In genomic region chr5:122180146-122180712, GRCh38 we compare ENCODE assay signal across 25 cellular contexts. TPM values are rescaled to one million over a fixed set of nuclear protein-coding genes. Genes with fewer than 3 reads are reported as not detected.
A peak's percentile ranks its signal among the peaks of the same experiment; 100 is the strongest.
DNase-seq lines count a peak whose midpoint lies in the region; FAIRE-seq and TF ChIP-seq lines count a peak whose summit lies in the region.
"Had no signal": no experiment of that assay in that cellular context is flagged by ENCODE, and none has a peak within 500 bp of the region (broad histone marks: within the 10 kb centered on the region; RNA-seq: fewer than 3 reads in every experiment).

No MANE protein-coding gene starts in this region.

- FAIRE-seq in astrocyte (lab: Jason Lieb, UNC): no peak
- FAIRE-seq: A549, GM12878, TTC549 had no signal

- TF ChIP-seq CTCF in HFFc6 (IDR thresholded peaks at IDR 0.05) (no peak), astrocyte (IDR thresholded peaks at IDR 0.05; ENCODE audit: insufficient read depth, low read depth, low read length) (no peak), lower leg skin (IDR thresholded peaks at IDR 0.05) (no peak), coronary artery (IDR thresholded peaks at IDR 0.05) (no peak), foreskin fibroblast (IDR thresholded peaks at IDR 0.05; ENCODE audit: low read depth, low read length) (no peak)

- H3K27ac Mint-ChIP-seq in HFFc6: peak overlapping the region; percentile 90
- peak overlapping the region; percentile 81 for H3K27ac Mint-ChIP-seq in astrocyte (ENCODE audit: unreplicated experiment)
- H3K27ac Mint-ChIP-seq: naive thymus-derived CD4-positive, alpha-beta T cell had no signal

- H3K4me1 ChIP-seq in ACC112 (ENCODE audit: control insufficient read depth, insufficient read depth, low read length, unreplicated experiment) (peaks cover 51% of the 10 kb centered on the region), astrocyte (ENCODE audit: insufficient read depth, low read length) (peaks cover 41% of the 10 kb centered on the region)

- peak overlapping the region; percentile 69 for H3K9ac ChIP-seq in astrocyte (ENCODE audit: low read length)

- 91 to 92% methylated on average over 6 of the region's 6 CpGs for WGBS in lower leg skin, 2 donors

- H2AFZ ChIP-seq in ACC112 (ENCODE audit: low read length, unreplicated experiment) (peak overlapping the region; percentile 18), astrocyte (ENCODE audit: low read depth, low read length) (no peak overlapping the region)
- H2AFZ ChIP-seq: GM23338 had no signal

- peak overlapping the region; percentile 74; the same call in 1 of the 2 replicates for H3K4me3 ChIP-seq in ACC112 (ENCODE audit: low read depth, low read length)
- H3K4me3 ChIP-seq in astrocyte (ENCODE audit: insufficient read depth, low read depth, low read length): no peak overlapping the region
- H3K4me3 ChIP-seq in lower leg skin (ENCODE audit: low read depth, poor library complexity, severe bottlenecking): no peak overlapping the region
- H3K4me3 ChIP-seq in coronary artery: no peak overlapping the region
- no peak overlapping the region for H3K4me3 ChIP-seq in foreskin fibroblast (ENCODE audit: low read depth in 1 of 2, low read length in 2 of 2)
- H3K4me3 ChIP-seq: A549, GM12878, GM23338, right atrium auricular region had no signal

- H3K4me1 Mint-ChIP-seq in HFFc6 (ENCODE audit: low read depth) (peaks cover 78% of the 10 kb centered on the region), astrocyte (ENCODE audit: low read depth, unreplicated experiment) (peaks cover 43% of the 10 kb centered on the region)
- H3K4me1 Mint-ChIP-seq: central memory CD8-positive, alpha-beta T cell; naive thymus-derived CD4-positive, alpha-beta T cell had no signal

- H3K27me3 Mint-ChIP-seq in HFFc6 (ENCODE audit: insufficient read depth) (no peaks in the 10 kb centered on the region), astrocyte (ENCODE audit: low read depth, unreplicated experiment) (no peaks in the 10 kb centered on the region)

- peak overlapping the region; percentile 79 for H3K4me2 ChIP-seq in astrocyte (ENCODE audit: low read length)
- H3K4me2 ChIP-seq: GM23338 had no signal

- H4K20me1 ChIP-seq in astrocyte (ENCODE audit: insufficient read depth, low read length): no peaks in the 10 kb centered on the region

- peak overlapping the region; percentile 98 for H3K27ac ChIP-seq in ACC112 (ENCODE audit: low read depth, low read length)
- H3K27ac ChIP-seq in astrocyte (ENCODE audit: low read depth, low read length): peak overlapping the region; percentile 97
- peak overlapping the region in 1 of 2 donors; percentile 74 for H3K27ac ChIP-seq in coronary artery

- DNase-seq in HFFc6: no peak
- no peak for DNase-seq in astrocyte (ENCODE audit: low read depth)
- DNase-seq in iris pigment epithelial cell (ENCODE audit: low read depth): peak; percentile 24
- DNase-seq in NCI-H446 treated with DMSO at 0.1 percent for 48 hours (lab: John Stamatoyannopoulos, UW): no peak
- no peak for DNase-seq in lower leg skin (ENCODE audit: low spot score in 2 of 2)
- DNase-seq in coronary artery (ENCODE audit: low spot score): no peak
- DNase-seq in foreskin fibroblast: no peak
- DNase-seq: activated CD4-positive, CD25-positive, alpha-beta regulatory T cell treated with anti-CD3 and anti-CD28 coated beads, Interleukin-2, amount 50 U/mL, for 72 hours; activated naive CD4-positive, alpha-beta T cell treated with anti-CD3 and anti-CD28 coated beads for 36 hours; activated T-cell treated with anti-CD3 and anti-CD28 coated beads, Interleukin-2, amount 50 U/mL, for 1 hour; amygdala; DMS79 treated with DMSO at 0.1 percent for 48 hours; MM.1S; naive thymus-derived CD4-positive, alpha-beta T cell; NCI-H1436; NCI-H69; occipital lobe had no signal

- H3K27me3 ChIP-seq in ACC112 (ENCODE audit: insufficient read depth, low read length) (no peaks in the 10 kb centered on the region), astrocyte (ENCODE audit: insufficient read depth, low read length) (no peaks in the 10 kb centered on the region)
- H3K27me3 ChIP-seq: right atrium auricular region had no signal

- H3K9me3 Mint-ChIP-seq in HFFc6 (peaks cover 6% of the 10 kb centered on the region), astrocyte (ENCODE audit: unreplicated experiment) (peaks cover 3% of the 10 kb centered on the region)
- H3K9me3 Mint-ChIP-seq: central memory CD8-positive, alpha-beta T cell; GM23338 had no signal

- H3K9me3 ChIP-seq in astrocyte (ENCODE audit: insufficient read depth, low read depth, low read length): no peaks in the 10 kb centered on the region
- H3K9me3 ChIP-seq: A549, right atrium auricular region had no signal

- H3K4me3 Mint-ChIP-seq in HFFc6 (peak overlapping the region; percentile 87; the same call in 1 of the 2 replicates), astrocyte (ENCODE audit: unreplicated experiment) (no peak overlapping the region)
- H3K4me3 Mint-ChIP-seq: activated naive CD4-positive, alpha-beta T cell treated with anti-CD3 and anti-CD28 coated beads for 36 hours; central memory CD8-positive, alpha-beta T cell; GM23338; naive thymus-derived CD4-positive, alpha-beta T cell had no signal

- TF ChIP-seq POLR2A in lower leg skin (IDR thresholded peaks at IDR 0.05): no peak

- H3K36me3 ChIP-seq in ACC112 (ENCODE audit: insufficient read depth, low read length) (no peaks in the 10 kb centered on the region), astrocyte (ENCODE audit: insufficient read depth, low read length) (no peaks in the 10 kb centered on the region)
- H3K36me3 ChIP-seq: right atrium auricular region had no signal

- no peaks in the 10 kb centered on the region for H3K79me2 ChIP-seq in ACC112 (ENCODE audit: control insufficient read depth, insufficient read depth, low read length, unreplicated experiment)
- no peaks in the 10 kb centered on the region for H3K79me2 ChIP-seq in astrocyte (ENCODE audit: insufficient read depth, low read length)

- H3K36me3 Mint-ChIP-seq in HFFc6 (ENCODE audit: low read depth): peaks cover 14% of the 10 kb centered on the region
- no peaks in the 10 kb centered on the region for H3K36me3 Mint-ChIP-seq in astrocyte (ENCODE audit: low read depth, unreplicated experiment)
- H3K36me3 Mint-ChIP-seq: naive thymus-derived CD4-positive, alpha-beta T cell had no signal

- intact Hi-C loops in lower leg skin (cut with DNase I; ENCODE audit: low total_unique reads): no loop called here

RNA-seq across cellular contexts. Expression of gene ZNF474, which starts 50.9 kb away (rescaled TPM):
- under 1 TPM in 5 of 6 experiments, not detected in 1; 0.10 to 0.28 (median 0.16) TPM for total RNA-seq in HFFc6 (2021; fragmentation: NEBNext Ultra II Directional; extraction: Animal tissue kit (Norgen Biotek cat#: 25700))
- total RNA-seq in astrocyte: 0.38 and 0.45 TPM in 2 replicates
- under 1 TPM in 3 of 4 donors, not detected in 1; 0.15 to 0.91 (median 0.68) TPM for total RNA-seq in lower leg skin
- total RNA-seq: activated naive CD4-positive, alpha-beta T cell treated with anti-CD3 and anti-CD28 coated beads for 36 hours; esophagus mucosa; right atrium auricular region had no signal
